Comparison of ENCODE assay signal across 19 cellular contexts in the genomic region with DNA sequence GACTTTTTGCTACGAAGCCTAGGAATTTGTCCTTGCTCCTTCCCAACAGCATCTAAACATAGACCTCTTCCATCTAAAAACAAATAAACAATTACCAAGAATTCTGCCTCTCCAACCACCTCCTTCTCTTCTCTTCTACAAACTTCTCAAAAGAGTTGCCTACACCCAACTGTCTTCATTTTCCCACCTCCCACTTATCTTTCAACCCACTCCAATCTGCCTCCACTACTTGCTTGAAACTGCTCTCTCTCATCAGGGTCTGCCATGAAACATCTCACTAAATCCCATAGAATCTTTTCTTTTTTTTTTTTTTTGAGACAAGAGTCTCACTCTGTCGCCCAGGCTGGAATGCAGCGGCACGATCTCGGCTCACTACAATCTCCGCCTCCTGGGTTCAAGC. TPM values are rescaled to one million over a fixed set of nuclear protein-coding genes. Genes with fewer than 3 reads are reported as not detected.
DNase-seq lines count a peak whose midpoint lies in the region; ATAC-seq, FAIRE-seq and TF ChIP-seq lines count a peak whose summit lies in the region.
"Had no signal": no experiment of that assay in that cellular context is flagged by ENCODE, and none has a peak within 500 bp of the region (broad histone marks: within the 10 kb centered on the region; RNA-seq: fewer than 3 reads in every experiment).

No MANE protein-coding gene starts in this region.

- FAIRE-seq in urothelium cell line (lab: Jason Lieb, UNC), result no peak
- FAIRE-seq: G401.6 had no signal

- H3K4me3 Mint-ChIP-seq in stimulated activated naive CD8-positive, alpha-beta T cell treated with anti-CD3 and anti-CD28 coated beads, Interleukin-15, Interleukin-2, amounts not matched to agents 100 ng/mL and 50 ng/mL, for 24 hours, result peak overlapping the region; percentile 61
- H3K4me3 Mint-ChIP-seq in naive thymus-derived CD8-positive, alpha-beta T cell, result peak overlapping the region; percentile 52 to 85 (median 74)

- H3K9me3 Mint-ChIP-seq in stimulated activated naive CD8-positive, alpha-beta T cell treated with anti-CD3 and anti-CD28 coated beads, Interleukin-15, Interleukin-2, amounts not matched to agents 100 ng/mL and 50 ng/mL, for 24 hours, result no peaks in the 10 kb centered on the region
- peaks cover 0 to 7% (median 0%) of the 10 kb centered on the region in 9 donors for H3K9me3 Mint-ChIP-seq in naive thymus-derived CD8-positive, alpha-beta T cell

- H3K9me3 ChIP-seq in adipocyte (ENCODE audit: control insufficient read depth, low read length) (no peaks in the 10 kb centered on the region), vagina (no peaks in the 10 kb centered on the region)
- H3K9me3 ChIP-seq: heart left ventricle, stomach had no signal

- H3K27me3 ChIP-seq in adipocyte (replicated peaks; ENCODE audit: control insufficient read depth, insufficient read depth, low read length) (peaks cover 8% of the 10 kb centered on the region), vagina (no peaks in the 10 kb centered on the region)

- peaks cover 32% of the 10 kb centered on the region for H3K27me3 Mint-ChIP-seq in stimulated activated naive CD8-positive, alpha-beta T cell treated with anti-CD3 and anti-CD28 coated beads, Interleukin-15, Interleukin-2, amounts not matched to agents 100 ng/mL and 50 ng/mL, for 24 hours
- H3K27me3 Mint-ChIP-seq in naive thymus-derived CD8-positive, alpha-beta T cell, result peaks cover 13 to 46% (median 31%) of the 10 kb centered on the region in 5 donors

- H3K36me3 Mint-ChIP-seq in stimulated activated naive CD8-positive, alpha-beta T cell treated with anti-CD3 and anti-CD28 coated beads, Interleukin-15, Interleukin-2, amounts not matched to agents 100 ng/mL and 50 ng/mL, for 24 hours (ENCODE audit: low read depth), result no peaks in the 10 kb centered on the region
- H3K36me3 Mint-ChIP-seq in naive thymus-derived CD8-positive, alpha-beta T cell, result peaks cover 0 to 3% (median 3%) of the 10 kb centered on the region in 3 donors

- no peak for ATAC-seq in stimulated activated naive CD8-positive, alpha-beta T cell treated with anti-CD3 and anti-CD28 coated beads, Interleukin-15, Interleukin-2, amounts not matched to agents 100 U/mL and 50 U/mL, for 24 hours
- no peak for ATAC-seq in naive thymus-derived CD8-positive, alpha-beta T cell

- H3K4me1 ChIP-seq in adipocyte (ENCODE audit: control insufficient read depth, insufficient read depth, low read length) (peaks cover 26% of the 10 kb centered on the region), vagina (peaks cover 22% of the 10 kb centered on the region)

- H3K27ac Mint-ChIP-seq in stimulated activated naive CD8-positive, alpha-beta T cell treated with anti-CD3 and anti-CD28 coated beads, Interleukin-15, Interleukin-2, amounts not matched to agents 100 ng/mL and 50 ng/mL, for 24 hours, result no peak overlapping the region
- peak overlapping the region in 2 of 10 donors; percentile 23 to 64 for H3K27ac Mint-ChIP-seq in naive thymus-derived CD8-positive, alpha-beta T cell

- intact Hi-C loops in vagina (cut with DNase I), result no loop called here

- peak overlapping the region; percentile 43 for H3K9ac ChIP-seq in adipocyte (ENCODE audit: low read length)
- H3K9ac ChIP-seq: BLaER1 had no signal

- DNase-seq in stimulated activated naive CD8-positive, alpha-beta T cell treated with anti-CD3 and anti-CD28 coated beads, Interleukin-15, Interleukin-2, amounts not matched to agents 100 U/mL and 50 U/mL, for 24 hours, result no peak
- DNase-seq in adipocyte (ENCODE audit: low read depth) (no peak), vagina (ENCODE audit: extremely low spot score in 2 of 2) (no peak), urothelium cell line (ENCODE audit: low spot score) (no peak), NOMO-1 treated with dmso at 0.1 percent for 144 hours (lab: John Stamatoyannopoulos, UW; ENCODE audit: unreplicated experiment) (no peak)
- no peak for DNase-seq in naive thymus-derived CD8-positive, alpha-beta T cell
- DNase-seq in NK-92 treated with Interleukin-12 subunit alpha and Interleukin-12 subunit beta, amount 100 ng/mL, for 24 hours (lab: John Stamatoyannopoulos, UW), result no peak
- DNase-seq: activated CD8-positive, alpha-beta memory T cell treated with anti-CD3 and anti-CD28 coated beads, Interleukin-2, amount 50 U/mL, for 48 hours; heart left ventricle; left ventricle myocardium superior; NCI-H1105; NCI-H446 treated with DMSO at 0.1 percent for 48 hours; RPMI8226; stimulated activated CD4-positive, alpha-beta T cell treated with anti-CD3 and anti-CD28 coated beads, Interleukin-2, amount 100 ng/mL, for 48 hours; stomach had no signal

- H3K27ac ChIP-seq in vagina, result peak overlapping the region; percentile 87
- H3K27ac ChIP-seq: BLaER1, epithelial cell of prostate had no signal

- H3K4me1 Mint-ChIP-seq in stimulated activated naive CD8-positive, alpha-beta T cell treated with anti-CD3 and anti-CD28 coated beads, Interleukin-15, Interleukin-2, amounts not matched to agents 100 ng/mL and 50 ng/mL, for 24 hours (ENCODE audit: low read depth), result peaks cover 6% of the 10 kb centered on the region
- H3K4me1 Mint-ChIP-seq in naive thymus-derived CD8-positive, alpha-beta T cell, result peaks cover 0 to 13% (median 8%) of the 10 kb centered on the region in 4 donors

- H3K4me3 ChIP-seq in adipocyte (ENCODE audit: low read length), result no peak overlapping the region
- no peak overlapping the region for H3K4me3 ChIP-seq in vagina

- no peak for TF ChIP-seq POLR2A in vagina (IDR thresholded peaks at IDR 0.05)

- POLR2A ChIA-PET in naive thymus-derived CD8-positive, alpha-beta T cell (lab: Charles Lee), result no interaction called here

- no peak for TF ChIP-seq CTCF in vagina (IDR thresholded peaks at IDR 0.05)

- H3K36me3 ChIP-seq in adipocyte (ENCODE audit: control insufficient read depth, insufficient read depth, low read length, severe bottlenecking) (no peaks in the 10 kb centered on the region), vagina (no peaks in the 10 kb centered on the region)
- H3K36me3 ChIP-seq: BLaER1, heart left ventricle, stomach had no signal

RNA-seq across cellular contexts. Expression of gene FGD1, which starts 0.9 kb away (rescaled TPM):
- under 1 TPM in 1 of 2 experiments, not detected in 1; 0.11 TPM for total RNA-seq in naive thymus-derived CD8-positive, alpha-beta T cell
- polyA plus RNA-seq in naive thymus-derived CD8-positive, alpha-beta T cell, result 1 to 10 TPM in 2 of 3 donors, under 1 TPM in 1; 0.89 to 1.8 (median 1.0) TPM
- 8.1 TPM for total RNA-seq in vagina

RNA-seq across cellular contexts. Expression of gene GNL3L, which starts 33.1 kb away (rescaled TPM):
- 10 to 100 TPM; 54.8 to 55.3 TPM for total RNA-seq in naive thymus-derived CD8-positive, alpha-beta T cell
- polyA plus RNA-seq in naive thymus-derived CD8-positive, alpha-beta T cell, result 10 to 100 TPM; 22.5 to 43.1 (median 33.3) TPM
- total RNA-seq in vagina, result 25.3 TPM

RNA-seq across cellular contexts. Expression of gene TSR2, which starts 56.7 kb away (rescaled TPM):
- total RNA-seq in naive thymus-derived CD8-positive, alpha-beta T cell, result 10 to 100 TPM; 44.5 to 47.3 TPM
- polyA plus RNA-seq in naive thymus-derived CD8-positive, alpha-beta T cell, result 10 to 100 TPM; 65.8 to 83.4 (median 66.4) TPM
- 14.7 TPM for total RNA-seq in vagina
